In genomic region chr5:10720766-10721165, GRCh38 we compare ENCODE assay signal across 8 cellular contexts. TPM values are rescaled to one million over a fixed set of nuclear protein-coding genes. Genes with fewer than 3 reads are reported as not detected.
DNase-seq lines count a peak whose midpoint lies in the region; ATAC-seq, FAIRE-seq and TF ChIP-seq lines count a peak whose summit lies in the region.
"Not testable (repeated sequence)": the region's sequence is repeated elsewhere in the genome, so short reads cannot be mapped to it uniquely, and the experiment has no call there.

No MANE protein-coding gene starts in this region.

- POLR2A ChIA-PET in PC-3 (lab: Charles Lee; ENCODE audit: unreplicated experiment); endothelial cell of umbilical vein (lab: Charles Lee): not testable (repeated sequence)

- not testable (repeated sequence) for H3K9me2 ChIP-seq in PC-3 (replicated peaks; ENCODE audit: low read length)

- not testable (repeated sequence) for H2AK5ac ChIP-seq in trophoblast cell (ENCODE audit: low read length)

- H3K4me2 ChIP-seq in PC-3 (ENCODE audit: low read length) = 0 out of 2 replicates have a peak overlapping the region, but pooled peaks have one; percentile 3
- H3K4me2 ChIP-seq in endothelial cell of umbilical vein (ENCODE audit: insufficient read depth, low read length); trophoblast cell (ENCODE audit: low read length): not testable (repeated sequence)

- not testable (repeated sequence) for H4K8ac ChIP-seq in trophoblast cell (ENCODE audit: low read depth, low read length)

- not testable (repeated sequence) for BruUV-seq in PC-3 (replicated peaks; lab: Mats Ljungman, UMichigan); endothelial cell of umbilical vein (replicated peaks; lab: Mats Ljungman, UMichigan)

- peaks cover 73% of the 10 kb centered on the region for H3K4me1 Mint-ChIP-seq in HFFc6 (ENCODE audit: low read depth)

- not testable (repeated sequence) for H3K18ac ChIP-seq in trophoblast cell (ENCODE audit: low read length)

- peaks cover 20% of the 10 kb centered on the region for H3K79me2 ChIP-seq in ACC112 (ENCODE audit: control insufficient read depth, insufficient read depth, low read length, unreplicated experiment)
- peaks cover 73% of the 10 kb centered on the region for H3K79me2 ChIP-seq in PC-3 (ENCODE audit: low read length)
- peaks cover 40% of the 10 kb centered on the region for H3K79me2 ChIP-seq in endothelial cell of umbilical vein (ENCODE audit: control insufficient read depth, insufficient read depth, low read length)
- H3K79me2 ChIP-seq in trophoblast cell (ENCODE audit: control insufficient read depth, insufficient read depth, low read length, poor library complexity) = not testable (repeated sequence)

- H4K20me1 ChIP-seq in PC-3 (ENCODE audit: low read length); endothelial cell of umbilical vein (replicated peaks; ENCODE audit: control insufficient read depth, extremely low read depth, insufficient read depth, low read length): not testable (repeated sequence)

- H3K36me3 ChIP-seq in ACC112 (ENCODE audit: insufficient read depth, low read length) (peaks cover 20% of the 10 kb centered on the region), PC-3 (ENCODE audit: low read depth, low read length) (peaks cover 71% of the 10 kb centered on the region), SJSA1 (peaks cover 64% of the 10 kb centered on the region), trophoblast cell (ENCODE audit: control insufficient read depth in 1 of 2, insufficient read depth in 2 of 2, low read length in 2 of 2) (peaks cover 17 to 43% of the 10 kb centered on the region in 2 experiments)
- H3K36me3 ChIP-seq in endothelial cell of umbilical vein (ENCODE audit: control insufficient read depth in 2 of 2, extremely low read depth in 1 of 2, insufficient read depth in 2 of 2, low read length in 2 of 2) = not testable (repeated sequence)

- FAIRE-seq in endothelial cell of umbilical vein (lab: Jason Lieb, UNC) = not testable (repeated sequence)

- peak; percentile 35 for DNase-seq in EL
- not testable (repeated sequence) for DNase-seq in HFFc6; PC-3; SJSA1 (ENCODE audit: low read depth in 1 of 2, low spot score in 2 of 2); endothelial cell of umbilical vein (ENCODE audit: low read depth, low spot score)
- peak; percentile 24 for DNase-seq in fibroblast of mammary gland (ENCODE audit: low read depth)
- peak; percentile 66 to 84 for DNase-seq in trophoblast cell

- H3K4me1 ChIP-seq in ACC112 (ENCODE audit: control insufficient read depth, insufficient read depth, low read length, unreplicated experiment) (peaks cover 38% of the 10 kb centered on the region), PC-3 (ENCODE audit: insufficient read depth, low read length) (peaks cover 64% of the 10 kb centered on the region), SJSA1 (replicated peaks) (peaks cover 47% of the 10 kb centered on the region), endothelial cell of umbilical vein (ENCODE audit: control insufficient read depth, extremely low read depth, insufficient read depth, low read length) (peaks cover 38% of the 10 kb centered on the region)
- not testable (repeated sequence) for H3K4me1 ChIP-seq in trophoblast cell (ENCODE audit: control insufficient read depth in 1 of 2, insufficient read depth in 2 of 2, low read length in 2 of 2)

- not testable (repeated sequence) for H3K4me3 Mint-ChIP-seq in HFFc6

- not testable (repeated sequence) for H3K14ac ChIP-seq in trophoblast cell (ENCODE audit: low read length)

- dilution Hi-C loops in endothelial cell of umbilical vein (cut with MboI; ENCODE audit: extremely low pct_ligation_motif_present, low sequenced_read_pairs) = not testable (repeated sequence)

- H3K27ac Mint-ChIP-seq in HFFc6 = peak overlapping the region; percentile 89

- H3K27ac ChIP-seq in ACC112 (ENCODE audit: low read depth, low read length) (peak overlapping the region; percentile 59), PC-3 (ENCODE audit: low read length) (peak overlapping the region; percentile 93), SJSA1 (peak overlapping the region; percentile 23), endothelial cell of umbilical vein (ENCODE audit: insufficient read depth, low read depth, low read length) (peak overlapping the region; percentile 47)
- not testable (repeated sequence) for H3K27ac ChIP-seq in trophoblast cell (ENCODE audit: low read depth, low read length)

- H3K4ac ChIP-seq in trophoblast cell (ENCODE audit: low read depth, low read length) = not testable (repeated sequence)

- not testable (repeated sequence) for H3K23ac ChIP-seq in trophoblast cell (ENCODE audit: low read length)

- TF ChIP-seq POLR2A in endothelial cell of umbilical vein (IDR thresholded peaks at IDR 0.05; ENCODE audit: low read depth, low read length) = not testable (repeated sequence)

- H3K27me3 Mint-ChIP-seq in HFFc6 (ENCODE audit: insufficient read depth) = not testable (repeated sequence)

- H3K9me1 ChIP-seq in endothelial cell of umbilical vein (replicated peaks; ENCODE audit: control insufficient read depth, extremely low read depth, insufficient read depth, low read length) = not testable (repeated sequence)

- TF ChIP-seq CTCF in HFFc6 (IDR thresholded peaks at IDR 0.05); PC-3 (conservative IDR thresholded peaks at IDR 0.05; ENCODE audit: low read depth, low read length); endothelial cell of umbilical vein (IDR thresholded peaks at IDR 0.05; ENCODE audit: extremely low read depth in 1 of 2, insufficient read depth in 1 of 2, low read depth in 1 of 2, low read length in 2 of 2); fibroblast of mammary gland (conservative IDR thresholded peaks at IDR 0.05; ENCODE audit: control insufficient read depth, insufficient read depth, low read depth, low read length): not testable (repeated sequence)

- CTCF ChIA-PET in PC-3 (lab: Charles Lee); endothelial cell of umbilical vein (lab: Charles Lee): not testable (repeated sequence)

- peaks cover 11% of the 10 kb centered on the region for H3F3A ChIP-seq in PC-3 (ENCODE audit: low read length, unreplicated experiment)

- not testable (repeated sequence) for H3K9me3 ChIP-seq in PC-3 (ENCODE audit: low read length); SJSA1 (replicated peaks); endothelial cell of umbilical vein (replicated peaks; ENCODE audit: control insufficient read depth, insufficient read depth, low read length); trophoblast cell (ENCODE audit: insufficient read depth, low read depth, low read length)

- WGBS in trophoblast cell (ENCODE audit: extremely low coverage, insufficient coverage, insufficient read length) = no CpG with 5 or more reads among the region's 4 CpGs

- H2BK120ac ChIP-seq in trophoblast cell (ENCODE audit: insufficient read depth, low read length, poor library complexity) = not testable (repeated sequence)

- H4K12ac ChIP-seq in trophoblast cell (ENCODE audit: low read depth, low read length) = not testable (repeated sequence)

- not testable (repeated sequence) for ATAC-seq in PC-3

- not testable (repeated sequence) for H3K4me3 ChIP-seq in ACC112 (ENCODE audit: low read depth, low read length); SJSA1; endothelial cell of umbilical vein (replicated peaks in 1 of 3; ENCODE audit: insufficient read depth in 1 of 3, low read depth in 1 of 3, low read length in 3 of 3); fibroblast of mammary gland (ENCODE audit: control insufficient read depth, low read depth, low read length); trophoblast cell (ENCODE audit: low read depth, low read length)
- H3K4me3 ChIP-seq in PC-3 (ENCODE audit: low read length) = peak overlapping the region; percentile 2; the same call in 1 of the 2 replicates

- not testable (repeated sequence) for H3K79me1 ChIP-seq in trophoblast cell (ENCODE audit: low read length)

- peak overlapping the region; percentile 75 for H3K9ac ChIP-seq in PC-3 (ENCODE audit: low read length)
- H3K9ac ChIP-seq in endothelial cell of umbilical vein (replicated peaks; ENCODE audit: extremely low read depth, insufficient read depth, low read length); trophoblast cell (ENCODE audit: low read length): not testable (repeated sequence)

- H3K27me3 ChIP-seq in ACC112 (ENCODE audit: insufficient read depth, low read length); PC-3 (ENCODE audit: low read length); SJSA1 (replicated peaks); endothelial cell of umbilical vein (ENCODE audit: control insufficient read depth in 2 of 2, insufficient read depth in 2 of 2, low read length in 2 of 2); trophoblast cell (ENCODE audit: insufficient read depth, low read length): not testable (repeated sequence)

- intact Hi-C loops in PC-3 (cut with micrococcal nuclease) = loop anchor here (1.0 kb wide), 1 partner anchor 15 kb away; no protein-coding TSS in a partner anchor
- intact Hi-C loops in endothelial cell of umbilical vein (cut with micrococcal nuclease) = loop anchor here (1.0 kb wide), 2 partner anchors 15 to 40 kb away; no protein-coding TSS in a partner anchor

- H2AFZ ChIP-seq in ACC112 (ENCODE audit: low read length, unreplicated experiment); PC-3 (ENCODE audit: low read length); endothelial cell of umbilical vein (ENCODE audit: low read depth, low read length); trophoblast cell (ENCODE audit: insufficient read depth, low read length, poor library complexity): not testable (repeated sequence)

- peaks cover 59% of the 10 kb centered on the region for H3K36me3 Mint-ChIP-seq in HFFc6 (ENCODE audit: low read depth)

- H2BK12ac ChIP-seq in trophoblast cell (ENCODE audit: low read length) = not testable (repeated sequence)

- not testable (repeated sequence) for H3K9me3 Mint-ChIP-seq in HFFc6

- not testable (repeated sequence) for H2BK5ac ChIP-seq in trophoblast cell (ENCODE audit: low read depth, low read length, poor library complexity)

- H4K91ac ChIP-seq in trophoblast cell (ENCODE audit: low read depth, low read length) = not testable (repeated sequence)

RNA-seq across cellular contexts. Expression of gene DAP, which starts 40.3 kb away (rescaled TPM):
- total RNA-seq in HFFc6 (2021; fragmentation: NEBNext Ultra II Directional; extraction: Animal tissue kit (Norgen Biotek cat#: 25700)) = 100 to 1,000 TPM; 255 to 357 (median 285) TPM
- total RNA-seq in PC-3 (2014; rRNA removed) (106 and 152 TPM in 2 replicates), endothelial cell of umbilical vein (173 and 188 TPM in 2 replicates)
- total RNA-seq in SJSA1 (2014; rRNA removed; shearing (Covaris generic)) = 40.6 and 64.6 TPM in 2 replicates
- 67.8 and 79.8 TPM in 2 replicates for polyA plus RNA-seq in endothelial cell of umbilical vein
- 145 and 148 TPM in 2 replicates for polyA plus RNA-seq in endothelial cell of umbilical vein (2011; cell fraction: cytosol; rRNA removed)
- 55.4 and 61.0 TPM in 2 replicates for polyA plus RNA-seq in endothelial cell of umbilical vein (2011; cell fraction: nucleus; rRNA removed)
- 122 and 159 TPM in 2 replicates for polyA plus RNA-seq in endothelial cell of umbilical vein (2012)
- 59.3 and 62.1 TPM in 2 replicates for polyA minus RNA-seq in endothelial cell of umbilical vein
- polyA minus RNA-seq in endothelial cell of umbilical vein (2011; cell fraction: cytosol; rRNA and poly(A)+ RNA removed) = 55.1 TPM
- polyA minus RNA-seq in endothelial cell of umbilical vein (2011; cell fraction: nucleus; rRNA and poly(A)+ RNA removed) = 38.2 and 39.1 TPM in 2 replicates
- 175 and 176 TPM in 2 replicates for polyA plus RNA-seq in trophoblast cell (2013)
